Comparison of ENCODE assay signal across 1 cellular context in the genomic region with DNA sequence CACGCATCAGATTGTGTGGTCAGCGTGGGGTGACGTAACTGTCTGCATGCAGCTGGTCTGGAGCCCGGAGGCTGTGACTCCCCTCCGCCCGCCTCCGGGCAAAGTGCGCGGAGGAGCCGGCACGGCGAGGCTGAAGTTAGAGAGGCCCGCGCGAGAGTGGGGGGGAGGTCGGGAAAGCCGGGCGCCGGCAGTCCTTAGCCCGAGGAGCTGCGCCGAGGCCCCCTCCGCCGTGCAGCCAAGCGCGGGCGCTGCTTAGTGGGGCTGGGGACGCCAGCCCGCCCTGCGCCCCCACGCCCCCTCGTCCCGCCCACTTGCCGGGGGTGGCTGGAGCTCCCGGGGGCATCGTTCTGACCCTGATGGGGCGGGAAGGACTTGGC.
TF ChIP-seq lines count a peak whose summit lies in the region.

No MANE protein-coding gene starts in this region.

TF ChIP-seq in HepG2, 621 proteins besides CTCF, POLR2A, EP300 and RAD21 (continues in another document):
- TF ChIP-seq CREB1 (IDR thresholded peaks at IDR 0.05) (peak; percentile 87), CREB1 (CRISPR knock-in tag; IDR thresholded peaks at IDR 0.05) (no peak), ZNF430 (CRISPR knock-in tag; IDR thresholded peaks at IDR 0.05) (peak; percentile 94), SMC3 (IDR thresholded peaks at IDR 0.05; ENCODE audit: low read length) (no peak), ZNF143 (CRISPR knock-in tag; IDR thresholded peaks at IDR 0.05) (no peak), BHLHE40 (IDR thresholded peaks at IDR 0.05; ENCODE audit: low read length) (no peak), TAF15 (IDR thresholded peaks at IDR 0.05; ENCODE audit: low read depth, low read length, poor library complexity, severe bottlenecking) (peak; percentile 86), ETS1 (CRISPR knock-in tag; IDR thresholded peaks at IDR 0.05) (no peak), CSRNP1 (CRISPR knock-in tag; IDR thresholded peaks at IDR 0.05) (peak; percentile 61; the same call in 1 of the 2 replicates), NFE2 (CRISPR knock-in tag; IDR thresholded peaks at IDR 0.05) (no peak; the same call in 1 of the 2 replicates), ZNF225 (CRISPR knock-in tag; IDR thresholded peaks at IDR 0.05) (0 out of 2 replicates have a peak, but pooled peaks have one; percentile 43), YEATS4 (CRISPR knock-in tag; IDR thresholded peaks at IDR 0.05; ENCODE audit: borderline replicate concordance) (peak; percentile 21; the same call in 1 of the 2 replicates), PHF20 (CRISPR knock-in tag; IDR thresholded peaks at IDR 0.05) (no peak), MXD3 (CRISPR knock-in tag; IDR thresholded peaks at IDR 0.05) (peak; percentile 37; the same call in 1 of the 2 replicates), ZSCAN9 (CRISPR knock-in tag; IDR thresholded peaks at IDR 0.05; ENCODE audit: borderline replicate concordance) (0 out of 2 replicates have a peak, but pooled peaks have one; percentile 22), SKI (IDR thresholded peaks at IDR 0.05; ENCODE audit: partially characterized antibody) (peak; percentile 66), RBFOX2 (IDR thresholded peaks at IDR 0.05; ENCODE audit: low read depth, low read length) (no peak), FLYWCH1 (CRISPR knock-in tag; IDR thresholded peaks at IDR 0.05) (no peak), HINFP (CRISPR knock-in tag; IDR thresholded peaks at IDR 0.05; ENCODE audit: low read depth) (no peak), XRCC5 (optimal IDR thresholded peaks at IDR 0.05; ENCODE audit: low read length) (no peak), KAT8 (CRISPR knock-in tag; IDR thresholded peaks at IDR 0.05) (0 out of 2 replicates have a peak, but pooled peaks have one; percentile 48), YY1 (IDR thresholded peaks at IDR 0.05; ENCODE audit: insufficient read depth, insufficient replicate concordance, low read depth, low read length) (peak; percentile 57), SP140L (CRISPR knock-in tag; IDR thresholded peaks at IDR 0.05; ENCODE audit: borderline replicate concordance) (0 out of 2 replicates have a peak, but pooled peaks have one; percentile 83), ZNF747 (CRISPR knock-in tag; IDR thresholded peaks at IDR 0.05; ENCODE audit: borderline replicate concordance) (peak; percentile 27), CC2D1A (CRISPR knock-in tag; IDR thresholded peaks at IDR 0.05) (0 out of 2 replicates have a peak, but pooled peaks have one; percentile 57), SP5 (CRISPR knock-in tag; IDR thresholded peaks at IDR 0.05; ENCODE audit: borderline replicate concordance, low read depth) (peak; percentile 32; the same call in 1 of the 2 replicates), ZBTB21 (CRISPR knock-in tag; IDR thresholded peaks at IDR 0.05) (peak; percentile 65), ZNF749 (CRISPR knock-in tag; IDR thresholded peaks at IDR 0.05; ENCODE audit: borderline replicate concordance) (no peak), MED1 (CRISPR knock-in tag; IDR thresholded peaks at IDR 0.05) (peak; percentile 37; the same call in 1 of the 2 replicates), MLXIP (CRISPR knock-in tag; IDR thresholded peaks at IDR 0.05; ENCODE audit: borderline replicate concordance) (no peak), ZNF709 (CRISPR knock-in tag; IDR thresholded peaks at IDR 0.05) (no peak; the same call in none of the 2 replicates), ZNF740 (CRISPR knock-in tag; IDR thresholded peaks at IDR 0.05) (peak; percentile 97), NR0B2 (CRISPR knock-in tag; IDR thresholded peaks at IDR 0.05) (0 out of 2 replicates have a peak, but pooled peaks have one; percentile 48), ZNF773 (CRISPR knock-in tag; IDR thresholded peaks at IDR 0.05; ENCODE audit: borderline replicate concordance) (no peak), STAG1 (CRISPR knock-in tag; IDR thresholded peaks at IDR 0.05) (no peak), ZFP62 (CRISPR knock-in tag; IDR thresholded peaks at IDR 0.05) (no peak), ZFP41 (CRISPR knock-in tag; IDR thresholded peaks at IDR 0.05; ENCODE audit: borderline replicate concordance) (0 out of 2 replicates have a peak, but pooled peaks have one; percentile 3), IRF2 (CRISPR knock-in tag; IDR thresholded peaks at IDR 0.05) (no peak), AKAP8 (CRISPR knock-in tag; IDR thresholded peaks at IDR 0.05) (no peak; the same call in 1 of the 2 replicates), SALL2 (CRISPR knock-in tag; IDR thresholded peaks at IDR 0.05) (no peak), RBAK (CRISPR knock-in tag; IDR thresholded peaks at IDR 0.05) (no peak), ARNT (IDR thresholded peaks at IDR 0.05) (no peak), SMAD3 (CRISPR knock-in tag; IDR thresholded peaks at IDR 0.05) (peak; percentile 65; the same call in 1 of the 2 replicates), HNRNPK (IDR thresholded peaks at IDR 0.05; ENCODE audit: low read depth, low read length, poor library complexity, severe bottlenecking) (peak; percentile 67), SIN3B (IDR thresholded peaks at IDR 0.05; ENCODE audit: low read length) (no peak), IKZF4 (CRISPR knock-in tag; IDR thresholded peaks at IDR 0.05; ENCODE audit: borderline replicate concordance, low read depth, not compliant biosample characterization) (no peak), GATAD2A (CRISPR knock-in tag; IDR thresholded peaks at IDR 0.05) (peak; percentile 7)
- TF ChIP-seq, protein P1, sequence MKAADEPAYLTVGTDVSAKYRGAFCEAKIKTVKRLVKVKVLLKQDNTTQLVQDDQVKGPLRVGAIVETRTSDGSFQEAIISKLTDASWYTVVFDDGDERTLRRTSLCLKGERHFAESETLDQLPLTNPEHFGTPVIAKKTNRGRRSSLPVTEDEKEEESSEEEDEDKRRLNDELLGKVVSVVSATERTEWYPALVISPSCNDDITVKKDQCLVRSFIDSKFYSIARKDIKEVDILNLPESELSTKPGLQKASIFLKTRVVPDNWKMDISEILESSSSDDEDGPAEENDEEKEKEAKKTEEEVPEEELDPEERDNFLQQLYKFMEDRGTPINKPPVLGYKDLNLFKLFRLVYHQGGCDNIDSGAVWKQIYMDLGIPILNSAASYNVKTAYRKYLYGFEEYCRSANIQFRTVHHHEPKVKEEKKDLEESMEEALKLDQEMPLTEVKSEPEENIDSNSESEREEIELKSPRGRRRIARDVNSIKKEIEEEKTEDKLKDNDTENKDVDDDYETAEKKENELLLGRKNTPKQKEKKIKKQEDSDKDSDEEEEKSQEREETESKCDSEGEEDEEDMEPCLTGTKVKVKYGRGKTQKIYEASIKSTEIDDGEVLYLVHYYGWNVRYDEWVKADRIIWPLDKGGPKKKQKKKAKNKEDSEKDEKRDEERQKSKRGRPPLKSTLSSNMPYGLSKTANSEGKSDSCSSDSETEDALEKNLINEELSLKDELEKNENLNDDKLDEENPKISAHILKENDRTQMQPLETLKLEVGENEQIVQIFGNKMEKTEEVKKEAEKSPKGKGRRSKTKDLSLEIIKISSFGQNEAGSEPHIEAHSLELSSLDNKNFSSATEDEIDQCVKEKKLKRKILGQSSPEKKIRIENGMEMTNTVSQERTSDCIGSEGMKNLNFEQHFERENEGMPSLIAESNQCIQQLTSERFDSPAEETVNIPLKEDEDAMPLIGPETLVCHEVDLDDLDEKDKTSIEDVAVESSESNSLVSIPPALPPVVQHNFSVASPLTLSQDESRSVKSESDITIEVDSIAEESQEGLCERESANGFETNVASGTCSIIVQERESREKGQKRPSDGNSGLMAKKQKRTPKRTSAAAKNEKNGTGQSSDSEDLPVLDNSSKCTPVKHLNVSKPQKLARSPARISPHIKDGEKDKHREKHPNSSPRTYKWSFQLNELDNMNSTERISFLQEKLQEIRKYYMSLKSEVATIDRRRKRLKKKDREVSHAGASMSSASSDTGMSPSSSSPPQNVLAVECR (CRISPR knock-in tag; IDR thresholded peaks at IDR 0.05; ENCODE audit: borderline replicate concordance), result peak; percentile 36
- TF ChIP-seq, protein P2, sequence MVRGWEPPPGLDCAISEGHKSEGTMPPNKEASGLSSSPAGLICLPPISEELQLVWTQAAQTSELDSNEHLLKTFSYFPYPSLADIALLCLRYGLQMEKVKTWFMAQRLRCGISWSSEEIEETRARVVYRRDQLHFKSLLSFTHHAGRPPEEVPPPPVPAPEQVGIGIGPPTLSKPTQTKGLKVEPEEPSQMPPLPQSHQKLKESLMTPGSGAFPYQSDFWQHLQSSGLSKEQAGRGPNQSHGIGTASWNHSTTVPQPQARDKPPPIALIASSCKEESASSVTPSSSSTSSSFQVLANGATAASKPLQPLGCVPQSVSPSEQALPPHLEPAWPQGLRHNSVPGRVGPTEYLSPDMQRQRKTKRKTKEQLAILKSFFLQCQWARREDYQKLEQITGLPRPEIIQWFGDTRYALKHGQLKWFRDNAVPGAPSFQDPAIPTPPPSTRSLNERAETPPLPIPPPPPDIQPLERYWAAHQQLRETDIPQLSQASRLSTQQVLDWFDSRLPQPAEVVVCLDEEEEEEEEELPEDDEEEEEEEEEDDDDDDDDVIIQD (CRISPR knock-in tag; IDR thresholded peaks at IDR 0.05; ENCODE audit: low read depth), result no peak
- TF ChIP-seq, protein P3, sequence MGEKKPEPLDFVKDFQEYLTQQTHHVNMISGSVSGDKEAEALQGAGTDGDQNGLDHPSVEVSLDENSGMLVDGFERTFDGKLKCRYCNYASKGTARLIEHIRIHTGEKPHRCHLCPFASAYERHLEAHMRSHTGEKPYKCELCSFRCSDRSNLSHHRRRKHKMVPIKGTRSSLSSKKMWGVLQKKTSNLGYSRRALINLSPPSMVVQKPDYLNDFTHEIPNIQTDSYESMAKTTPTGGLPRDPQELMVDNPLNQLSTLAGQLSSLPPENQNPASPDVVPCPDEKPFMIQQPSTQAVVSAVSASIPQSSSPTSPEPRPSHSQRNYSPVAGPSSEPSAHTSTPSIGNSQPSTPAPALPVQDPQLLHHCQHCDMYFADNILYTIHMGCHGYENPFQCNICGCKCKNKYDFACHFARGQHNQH (CRISPR knock-in tag; IDR thresholded peaks at IDR 0.05), result peak; percentile 14; the same call in 1 of the 2 replicates
- TF ChIP-seq, protein P4, sequence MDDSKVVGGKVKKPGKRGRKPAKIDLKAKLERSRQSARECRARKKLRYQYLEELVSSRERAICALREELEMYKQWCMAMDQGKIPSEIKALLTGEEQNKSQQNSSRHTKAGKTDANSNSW (CRISPR knock-in tag; IDR thresholded peaks at IDR 0.05; ENCODE audit: borderline replicate concordance), result 0 out of 2 replicates have a peak, but pooled peaks have one; percentile 39
